8 cellular contexts compared by ENCODE assay signal in genomic region chr10:110357252-110357780, GRCh38. TPM values are rescaled to one million over a fixed set of nuclear protein-coding genes. Genes with fewer than 3 reads are reported as not detected.
A peak's percentile ranks its signal among the peaks of the same experiment; 100 is the strongest.
DNase-seq lines count a peak whose midpoint lies in the region; ATAC-seq and TF ChIP-seq lines count a peak whose summit lies in the region.

No MANE protein-coding gene starts in this region.

- peaks cover 76% of the 10 kb centered on the region for H3K4me1 Mint-ChIP-seq in activated T-helper 2 cell treated with anti-CD3 and anti-CD28 coated beads, Interferon-gamma antibody, Interleukin-2, Interleukin-4, amounts not matched to agents 10 μg/mL and 5 μg/mL and 100 μg/mL, durations not matched to agents 14 hours and 24 hours and 36 hours (ENCODE audit: low read depth)

- no peak for TF ChIP-seq CTCF in coronary artery (IDR thresholded peaks at IDR 0.05)

- H3K9me3 ChIP-seq in MG63 (no peaks in the 10 kb centered on the region), thymus (ENCODE audit: control insufficient read depth) (no peaks in the 10 kb centered on the region)

- DNase-seq in MG63 = peak; percentile 86
- no peak for DNase-seq in activated T-helper 2 cell treated with anti-CD3 and anti-CD28 coated beads, Interferon-gamma antibody, Interleukin-2, Interleukin-4, amounts not matched to agents 10 μg/mL and 5 μg/mL and 100 μg/mL, durations not matched to agents 14 hours and 24 hours and 36 hours (ENCODE audit: low spot score)
- DNase-seq in left kidney (ENCODE audit: low read depth, low spot score) = peak; percentile 33
- no peak for DNase-seq in coronary artery (ENCODE audit: low spot score)
- DNase-seq in globus pallidus (ENCODE audit: low spot score) = no peak
- DNase-seq in DMS79 (lab: John Stamatoyannopoulos, UW) = no peak

- H3K4me1 ChIP-seq in thymus (ENCODE audit: control insufficient read depth, insufficient read depth, low read length) = peaks cover 56% of the 10 kb centered on the region

- no peaks in the 10 kb centered on the region for H3K36me3 Mint-ChIP-seq in activated T-helper 2 cell treated with anti-CD3 and anti-CD28 coated beads, Interferon-gamma antibody, Interleukin-2, Interleukin-4, amounts not matched to agents 10 μg/mL and 5 μg/mL and 100 μg/mL, durations not matched to agents 14 hours and 24 hours and 36 hours (ENCODE audit: low read depth)

- peak overlapping the region; percentile 46 for H3K27ac ChIP-seq in thymus (ENCODE audit: low read depth)
- H3K27ac ChIP-seq in coronary artery = no peak overlapping the region

- H3K4me3 ChIP-seq in MG63 = no peak overlapping the region
- no peak overlapping the region for H3K4me3 ChIP-seq in thymus (ENCODE audit: low read length)
- H3K4me3 ChIP-seq in coronary artery = no peak overlapping the region

- H3K4me3 Mint-ChIP-seq in activated T-helper 2 cell treated with anti-CD3 and anti-CD28 coated beads, Interferon-gamma antibody, Interleukin-2, Interleukin-4, amounts not matched to agents 10 μg/mL and 5 μg/mL and 100 μg/mL, durations not matched to agents 14 hours and 24 hours and 36 hours (ENCODE audit: low read depth) = peak overlapping the region; percentile 82

- WGBS in thymus = 90% methylated on average over 17 of the region's 17 CpGs

- intact Hi-C loops in activated T-helper 2 cell treated with anti-CD3 and anti-CD28 coated beads, Interferon-gamma antibody, Interleukin-2, Interleukin-4, amounts not matched to agents 10 μg/mL and 5 μg/mL and 100 μg/mL, durations not matched to agents 14 hours and 24 hours and 36 hours (cut with micrococcal nuclease) = loop anchor here (2.0 kb wide), 1 partner anchor 37 kb away; no protein-coding TSS in a partner anchor

- H3K27me3 ChIP-seq in MG63 (no peaks in the 10 kb centered on the region), thymus (ENCODE audit: control insufficient read depth, insufficient read depth) (no peaks in the 10 kb centered on the region)

- H3K36me3 ChIP-seq in MG63 (no peaks in the 10 kb centered on the region), thymus (ENCODE audit: control insufficient read depth, insufficient read depth) (no peaks in the 10 kb centered on the region)

- no peaks in the 10 kb centered on the region for H3K27me3 Mint-ChIP-seq in activated T-helper 2 cell treated with anti-CD3 and anti-CD28 coated beads, Interferon-gamma antibody, Interleukin-2, Interleukin-4, amounts not matched to agents 10 μg/mL and 5 μg/mL and 100 μg/mL, durations not matched to agents 14 hours and 24 hours and 36 hours (ENCODE audit: low read depth)

- no peaks in the 10 kb centered on the region for H3K9me3 Mint-ChIP-seq in activated T-helper 2 cell treated with anti-CD3 and anti-CD28 coated beads, Interferon-gamma antibody, Interleukin-2, Interleukin-4, amounts not matched to agents 10 μg/mL and 5 μg/mL and 100 μg/mL, durations not matched to agents 14 hours and 24 hours and 36 hours

- ATAC-seq in GM18868 (IDR thresholded peaks at IDR 0.05; ENCODE audit: unreplicated experiment) = peak; percentile 29

- H3K27ac Mint-ChIP-seq in activated T-helper 2 cell treated with anti-CD3 and anti-CD28 coated beads, Interferon-gamma antibody, Interleukin-2, Interleukin-4, amounts not matched to agents 10 μg/mL and 5 μg/mL and 100 μg/mL, durations not matched to agents 14 hours and 24 hours and 36 hours = peak overlapping the region; percentile 98

RNA-seq across cellular contexts. Expression of gene SMNDC1, which starts 52.6 kb away (rescaled TPM):
- 5.1 and 14.6 TPM in 2 replicates for total RNA-seq in MG63 (2014; rRNA removed; shearing (Covaris generic); ENCODE audit: low replicate concordance)
- 40.2 and 43.1 TPM in 2 replicates for total RNA-seq in activated T-helper 2 cell treated with anti-CD3 and anti-CD28 coated beads, Interferon-gamma antibody, Interleukin-2, Interleukin-4, amounts not matched to agents 10 μg/mL and 5 μg/mL and 100 μg/mL, durations not matched to agents 14 hours and 24 hours and 36 hours
- 23.7 TPM for polyA plus RNA-seq in thymus

Comparison
In these comparisons a context has a peak if more than half of its experiments do, and no peak if none do; other contexts are left out.
1. DNase-seq: peak in MG63 (single experiment) and left kidney (single experiment); none in activated T-helper 2 cell treated with anti-CD3 and anti-CD28 coated beads, Interferon-gamma antibody, Interleukin-2, Interleukin-4, amounts not matched to agents 10 μg/mL and 5 μg/mL and 100 μg/mL, durations not matched to agents 14 hours and 24 hours and 36 hours (single experiment), coronary artery (single experiment), globus pallidus (single experiment) and DMS79 (single experiment).